Comparison of ENCODE assay signal across 23 cellular contexts in the genomic region with DNA sequence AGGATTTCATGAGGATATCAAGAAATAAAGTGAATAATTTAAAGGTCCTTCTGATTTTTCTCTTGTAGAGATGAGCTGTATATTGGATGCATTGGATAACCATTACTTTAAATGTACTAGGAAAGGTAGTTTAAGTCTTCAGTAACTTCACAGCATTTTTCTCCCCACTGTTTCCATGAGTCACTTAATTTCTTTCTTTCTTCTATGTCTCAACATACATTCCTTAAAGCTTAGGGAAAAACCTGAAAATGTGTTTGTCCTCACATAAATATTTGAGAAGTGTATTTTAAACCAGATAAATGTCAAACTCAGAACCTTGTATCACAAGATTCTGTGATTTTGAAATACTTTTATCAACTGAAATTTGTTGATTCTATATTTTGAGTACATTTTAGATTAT.
DNase-seq lines count a peak whose midpoint lies in the region; ATAC-seq and TF ChIP-seq lines count a peak whose summit lies in the region.
"Had no signal": no experiment of that assay in that cellular context is flagged by ENCODE, and none has a peak within 500 bp of the region (broad histone marks: within the 10 kb centered on the region; RNA-seq: fewer than 3 reads in every experiment).

No MANE protein-coding gene starts in this region.

- intact Hi-C loops in sigmoid colon (cut with DNase I) (no loop called here), uterus (cut with DNase I; ENCODE audit: low total_unique reads) (no loop called here)

- no peak overlapping the region for H3K4me2 ChIP-seq in osteoblast (ENCODE audit: insufficient read depth, low read length)

- no peak overlapping the region for H3K4me3 Mint-ChIP-seq in osteocyte (ENCODE audit: unreplicated experiment)
- H3K4me3 Mint-ChIP-seq: activated B cell treated with CpG ODN at 0.5 μM for 24 hours; activated naive CD8-positive, alpha-beta T cell; activated T-cell treated with anti-CD3 and anti-CD28 coated beads, Interleukin-2, amount 50 U/mL, for 24 hours; endodermal cell; natural killer cell treated with Interleukin-12 subunit alpha and Interleukin-12 subunit beta and Interleukin-15 and Interleukin-18, amount 100 ng/mL, for 72 hours; stimulated activated memory B cell treated with anti-CD40 and anti-IgM and Interleukin-4, amounts not matched to agents 10 μg/mL and 1 μg/mL and 100 μg/mL, for 72 hours had no signal

- H3K27me3 ChIP-seq in sigmoid colon (no peaks in the 10 kb centered on the region), uterus (no peaks in the 10 kb centered on the region), osteoblast (ENCODE audit: insufficient read depth, low read length) (no peaks in the 10 kb centered on the region)
- H3K27me3 ChIP-seq: ascending aorta had no signal

- no peak for ATAC-seq in GM21515 (IDR thresholded peaks at IDR 0.05; ENCODE audit: unreplicated experiment)
- ATAC-seq: left cardiac atrium; natural killer cell treated with Interleukin-12 subunit alpha and Interleukin-12 subunit beta and Interleukin-15 and Interleukin-18, amount 100 ng/mL, for 72 hours; stimulated activated memory B cell treated with anti-CD40 and anti-IgM and Interleukin-4, amounts not matched to agents 10 μg/mL and 1 μg/mL and 100 μg/mL, for 72 hours had no signal

- H3K4me1 ChIP-seq in sigmoid colon = no peaks in the 10 kb centered on the region
- H3K4me1 ChIP-seq in uterus = no peaks in the 10 kb centered on the region
- no peaks in the 10 kb centered on the region for H3K4me1 ChIP-seq in osteoblast (ENCODE audit: insufficient read depth, low read length)
- H3K4me1 ChIP-seq: ascending aorta had no signal

- no peaks in the 10 kb centered on the region for H3K36me3 Mint-ChIP-seq in osteocyte (ENCODE audit: unreplicated experiment)
- H3K36me3 Mint-ChIP-seq: activated naive CD8-positive, alpha-beta T cell; stimulated activated memory B cell treated with anti-CD40 and anti-IgM and Interleukin-4, amounts not matched to agents 10 μg/mL and 1 μg/mL and 100 μg/mL, for 72 hours had no signal

- peaks cover 0 to 7% (median 0%) of the 10 kb centered on the region in 4 donors for H3K9me3 ChIP-seq in sigmoid colon
- H3K9me3 ChIP-seq in uterus = no peaks in the 10 kb centered on the region
- H3K9me3 ChIP-seq in osteoblast (ENCODE audit: low read depth, low read length) = no peaks in the 10 kb centered on the region
- H3K9me3 ChIP-seq: ascending aorta had no signal

- peak overlapping the region; percentile 56 for H3K27ac Mint-ChIP-seq in osteocyte (ENCODE audit: unreplicated experiment)
- H3K27ac Mint-ChIP-seq: activated B cell treated with CpG ODN at 0.5 μM for 24 hours; activated naive CD8-positive, alpha-beta T cell; activated T-cell treated with anti-CD3 and anti-CD28 coated beads, Interleukin-2, amount 50 U/mL, for 24 hours; endodermal cell; natural killer cell treated with Interleukin-12 subunit alpha and Interleukin-12 subunit beta and Interleukin-15 and Interleukin-18, amount 100 ng/mL, for 72 hours; stimulated activated memory B cell treated with anti-CD40 and anti-IgM and Interleukin-4, amounts not matched to agents 10 μg/mL and 1 μg/mL and 100 μg/mL, for 72 hours had no signal

- H3K27me3 Mint-ChIP-seq in osteocyte (ENCODE audit: unreplicated experiment) = no peaks in the 10 kb centered on the region
- H3K27me3 Mint-ChIP-seq: activated B cell treated with CpG ODN at 0.5 μM for 24 hours; activated naive CD8-positive, alpha-beta T cell; activated T-cell treated with anti-CD3 and anti-CD28 coated beads, Interleukin-2, amount 50 U/mL, for 24 hours; natural killer cell treated with Interleukin-12 subunit alpha and Interleukin-12 subunit beta and Interleukin-15 and Interleukin-18, amount 100 ng/mL, for 72 hours; stimulated activated memory B cell treated with anti-CD40 and anti-IgM and Interleukin-4, amounts not matched to agents 10 μg/mL and 1 μg/mL and 100 μg/mL, for 72 hours had no signal

- no peak overlapping the region for H2AFZ ChIP-seq in osteoblast (ENCODE audit: low read length)

- no peak for TF ChIP-seq EP300 in sigmoid colon (IDR thresholded peaks at IDR 0.05)

- H3K9me3 Mint-ChIP-seq in osteocyte (ENCODE audit: unreplicated experiment) = peaks cover 6% of the 10 kb centered on the region

- no peak for TF ChIP-seq POLR2A in sigmoid colon (IDR thresholded peaks at IDR 0.05)
- no peak for TF ChIP-seq POLR2A in uterus (IDR thresholded peaks at IDR 0.05)

- TF ChIP-seq CTCF in osteocyte (IDR thresholded peaks at IDR 0.05) (no peak), sigmoid colon (IDR thresholded peaks at IDR 0.05) (no peak), uterus (IDR thresholded peaks at IDR 0.05) (no peak), osteoblast (IDR thresholded peaks at IDR 0.05; ENCODE audit: extremely low read depth, low read depth, low read length) (no peak)

- no peaks in the 10 kb centered on the region for H3K79me2 ChIP-seq in osteoblast (ENCODE audit: insufficient read depth, low read length)

- H3K36me3 ChIP-seq in sigmoid colon = no peaks in the 10 kb centered on the region
- no peaks in the 10 kb centered on the region for H3K36me3 ChIP-seq in uterus
- H3K36me3 ChIP-seq in osteoblast (ENCODE audit: insufficient read depth, low read length) = no peaks in the 10 kb centered on the region
- H3K36me3 ChIP-seq: ascending aorta had no signal

- H3K27ac ChIP-seq in sigmoid colon (no peak overlapping the region), uterus (no peak overlapping the region), osteoblast (ENCODE audit: low read depth, low read length) (no peak overlapping the region)
- H3K27ac ChIP-seq: ascending aorta had no signal

- H3K4me3 ChIP-seq in sigmoid colon (no peak overlapping the region), uterus (no peak overlapping the region), osteoblast (ENCODE audit: insufficient read depth, low read length) (no peak overlapping the region)
- H3K4me3 ChIP-seq: ascending aorta, lung had no signal

- H4K20me1 ChIP-seq in osteoblast (ENCODE audit: insufficient read depth, low read length) = no peaks in the 10 kb centered on the region

- DNase-seq in ELR (ENCODE audit: low read depth) (peak; percentile 1), RPMI7951 (ENCODE audit: low read depth) (peak; percentile 3), fibroblast of gingiva (ENCODE audit: low read depth) (peak; percentile 21), osteocyte (ENCODE audit: extremely low spot score, unreplicated experiment) (no peak), sigmoid colon (no peak), uterus (no peak), osteoblast (ENCODE audit: insufficient read length, low spot score, missing footprints) (no peak)
- DNase-seq: activated B cell treated with CpG ODN at 0.5 μM for 24 hours; activated effector memory CD4-positive, alpha-beta T cell treated with anti-CD3 and anti-CD28 coated beads, Interleukin-2, amount 50 U/mL, for 16 hours; activated T-cell treated with anti-CD3 and anti-CD28 coated beads, Interleukin-2, amount 50 U/mL, for 24 hours; central memory CD4-positive, alpha-beta T cell; dermis blood vessel endothelial cell; DND-41; endodermal cell; hippocampal formation; left cardiac atrium; trophoblast cell had no signal

- peaks cover 36% of the 10 kb centered on the region for H3K4me1 Mint-ChIP-seq in osteocyte (ENCODE audit: unreplicated experiment)
- H3K4me1 Mint-ChIP-seq: activated B cell treated with CpG ODN at 0.5 μM for 24 hours; endodermal cell; stimulated activated memory B cell treated with anti-CD40 and anti-IgM and Interleukin-4, amounts not matched to agents 10 μg/mL and 1 μg/mL and 100 μg/mL, for 72 hours had no signal

Comparison
In these comparisons a context has a peak if more than half of its experiments do, and no peak if none do; other contexts are left out.
1. DNase-seq: peak in ELR (single experiment), RPMI7951 (single experiment) and fibroblast of gingiva (single experiment); none in osteocyte (single experiment), sigmoid colon (single experiment), uterus (0 of 2) and osteoblast (single experiment).